ENCODE assay signal across 29 cellular contexts in genomic region chr22:22977479-22978200, GRCh38.
"Had no signal": no experiment of that assay in that cellular context is flagged by ENCODE, and none has a peak within 500 bp of the region (broad histone marks: within the 10 kb centered on the region; RNA-seq: fewer than 3 reads in every experiment).

No MANE protein-coding gene starts in this region.

- H3K4me3 Mint-ChIP-seq: dendritic cell treated with granulocyte-macrophage colony-stimulating factor and Interleukin-4, amounts not matched to agents 40 ng/mL and 50 ng/mL, for 4 days; effector memory CD8-positive, alpha-beta T cell; endodermal cell had no signal

- H3K9me3 Mint-ChIP-seq: dendritic cell treated with granulocyte-macrophage colony-stimulating factor and Interleukin-4, amounts not matched to agents 40 ng/mL and 50 ng/mL, for 4 days; effector memory CD8-positive, alpha-beta T cell had no signal

- H3K36me3 ChIP-seq: colonic mucosa, esophagus muscularis mucosa, esophagus squamous epithelium, gastrocnemius medialis, gastroesophageal sphincter, heart left ventricle, heart right ventricle had no signal

- H3K27me3 ChIP-seq: colonic mucosa, esophagus muscularis mucosa, foreskin keratinocyte, heart left ventricle, heart right ventricle had no signal

- DNase-seq: colonic mucosa; cortex of kidney; dermis blood vessel endothelial cell; dorsolateral prefrontal cortex; effector CD4-positive, alpha-beta T cell; effector CD8-positive, alpha-beta T cell; effector memory CD4-positive, alpha-beta T cell; effector memory CD8-positive, alpha-beta T cell; endodermal cell; erythroblast; esophagus squamous epithelium; foreskin fibroblast; foreskin keratinocyte; foreskin melanocyte; gastrocnemius medialis; glutamatergic neuron; head of caudate nucleus; heart left ventricle; heart right ventricle had no signal

- H3K4me3 ChIP-seq: colonic mucosa, coronary artery, dorsolateral prefrontal cortex, esophagus muscularis mucosa, esophagus squamous epithelium, gastrocnemius medialis, gastroesophageal sphincter, heart left ventricle, heart right ventricle had no signal

- H3K4me1 ChIP-seq: colonic mucosa, esophagus muscularis mucosa, esophagus squamous epithelium, foreskin keratinocyte, gastrocnemius medialis, gastroesophageal sphincter, heart left ventricle, heart right ventricle had no signal

- FAIRE-seq: colon, endometrium, endothelial cell of umbilical vein, frontal cortex had no signal

- H3K4me1 Mint-ChIP-seq: endodermal cell had no signal

- H3K27ac Mint-ChIP-seq: dendritic cell treated with granulocyte-macrophage colony-stimulating factor and Interleukin-4, amounts not matched to agents 40 ng/mL and 50 ng/mL, for 4 days; effector memory CD8-positive, alpha-beta T cell; endodermal cell had no signal

- ATAC-seq: effector memory CD8-positive, alpha-beta T cell; esophagus mucosa; foreskin keratinocyte; gastrocnemius medialis; gastroesophageal sphincter; heart left ventricle; heart right ventricle had no signal

- H3K9me3 ChIP-seq: colonic mucosa had no signal

- H3K27ac ChIP-seq: colonic mucosa, coronary artery, dorsolateral prefrontal cortex, epithelial cell of prostate, esophagus muscularis mucosa, esophagus squamous epithelium, foreskin keratinocyte, gastrocnemius medialis, gastroesophageal sphincter, heart left ventricle, heart right ventricle had no signal
